In the genomic region with DNA sequence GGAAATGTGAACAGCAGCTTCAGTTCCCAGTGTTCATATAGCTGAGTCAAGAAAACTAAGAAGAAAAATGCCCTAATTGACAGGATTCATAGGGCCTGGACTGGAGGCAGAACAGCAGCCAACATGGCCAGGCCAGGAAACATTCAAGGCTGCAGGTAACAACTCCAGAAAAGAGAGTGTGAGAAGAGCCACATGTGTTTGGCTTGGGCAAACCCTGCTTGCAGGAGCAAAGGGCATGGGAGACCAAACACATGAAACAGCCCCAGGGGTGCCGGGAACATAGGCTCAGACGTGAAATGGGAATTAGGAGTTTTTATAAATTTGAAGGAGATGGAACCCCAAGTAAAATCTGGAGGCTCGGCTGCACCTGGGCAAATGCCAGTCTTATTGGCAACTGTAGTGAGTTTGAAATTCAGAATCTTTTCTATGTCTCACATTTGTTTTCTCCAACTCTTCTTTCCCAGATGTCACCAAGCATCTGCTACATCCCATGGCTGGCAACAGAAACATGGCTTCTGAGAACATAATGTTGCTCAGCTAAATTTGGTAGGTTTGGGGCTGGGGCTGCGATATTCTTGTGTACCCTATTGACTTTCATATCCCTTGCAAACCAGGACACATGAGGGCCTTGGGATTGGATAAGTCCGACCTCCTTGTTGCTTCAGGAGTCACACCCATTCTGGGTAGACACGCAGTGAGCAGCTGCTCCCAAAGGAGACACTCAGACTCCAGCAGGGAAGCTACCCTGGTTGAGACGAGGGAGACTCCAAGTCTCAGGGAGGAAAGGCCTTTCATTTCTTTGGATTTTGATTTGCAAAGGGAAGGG, we compare ENCODE assay signal across 19 cellular contexts.
DNase-seq lines count a peak whose midpoint lies in the region; ATAC-seq, FAIRE-seq and TF ChIP-seq lines count a peak whose summit lies in the region.
"Had no signal": no experiment of that assay in that cellular context is flagged by ENCODE, and none has a peak within 500 bp of the region (broad histone marks: within the 10 kb centered on the region; RNA-seq: fewer than 3 reads in every experiment).

No MANE protein-coding gene starts in this region.

- H3K18ac ChIP-seq in trophoblast cell (ENCODE audit: low read length): no peak overlapping the region

- no peak overlapping the region for H3K23ac ChIP-seq in trophoblast cell (ENCODE audit: low read length)

- DNase-seq in left ventricle myocardium superior (no peak), right atrium auricular region (ENCODE audit: low spot score) (no peak), right cardiac atrium (peak in 1 of 3 donors; percentile 57), trophoblast cell (no peak), aorta (no peak), OCI-M1 (lab: John Stamatoyannopoulos, UW) (no peak), RCC 7860 (ENCODE audit: low spot score) (no peak)
- DNase-seq in activated CD8-positive, alpha-beta memory T cell treated with anti-CD3 and anti-CD28 coated beads for 24 hours: no peak
- DNase-seq: C1 segment of cervical spinal cord, GF-D8, GOT3, NCI-H2029, NCI-H2171, NCI-H748 treated with DMSO at 0.1 percent for 48 hours, PC-3 had no signal

- H3K27ac ChIP-seq in right atrium auricular region: no peak overlapping the region
- no peak overlapping the region for H3K27ac ChIP-seq in right cardiac atrium (ENCODE audit: low read length)
- no peak overlapping the region for H3K27ac ChIP-seq in trophoblast cell (ENCODE audit: low read depth, low read length)
- H3K27ac ChIP-seq in aorta (ENCODE audit: low read depth in 1 of 2, low read length in 2 of 2): no peak overlapping the region

- TF ChIP-seq CTCF in right atrium auricular region (IDR thresholded peaks at IDR 0.05): no peak

- H3K4me2 ChIP-seq in trophoblast cell (ENCODE audit: low read length): no peak overlapping the region

- peaks cover 22% of the 10 kb centered on the region for H3K79me1 ChIP-seq in trophoblast cell (ENCODE audit: low read length)

- ATAC-seq in left ventricle myocardium superior: peak; percentile 50
- peak; percentile 34 to 43 for ATAC-seq in right cardiac atrium
- ATAC-seq in aorta (ENCODE audit: low FRiP score): peak; percentile 42
- ATAC-seq: K562, PC-3 had no signal

- H4K8ac ChIP-seq in trophoblast cell (ENCODE audit: low read depth, low read length): no peak overlapping the region

- H4K91ac ChIP-seq in trophoblast cell (ENCODE audit: low read depth, low read length): peak overlapping the region; percentile 59

- no peak overlapping the region for H2AK5ac ChIP-seq in trophoblast cell (ENCODE audit: low read length)

- H3K9me3 ChIP-seq in right atrium auricular region (no peaks in the 10 kb centered on the region), right cardiac atrium (ENCODE audit: control insufficient read depth, low read length) (no peaks in the 10 kb centered on the region), trophoblast cell (ENCODE audit: insufficient read depth, low read depth, low read length) (no peaks in the 10 kb centered on the region), aorta (ENCODE audit: control insufficient read depth, low read length) (peaks cover 1% of the 10 kb centered on the region)

- H2BK120ac ChIP-seq in trophoblast cell (ENCODE audit: insufficient read depth, low read length, poor library complexity): no peak overlapping the region

- no peaks in the 10 kb centered on the region for H3K27me3 ChIP-seq in right atrium auricular region
- H3K27me3 ChIP-seq in right cardiac atrium (ENCODE audit: control insufficient read depth, insufficient read depth): no peaks in the 10 kb centered on the region
- no peaks in the 10 kb centered on the region for H3K27me3 ChIP-seq in trophoblast cell (ENCODE audit: insufficient read depth, low read length)
- peaks cover 0 to 1% of the 10 kb centered on the region in 2 donors for H3K27me3 ChIP-seq in aorta (ENCODE audit: control insufficient read depth in 1 of 2, insufficient read depth in 2 of 2, low read length in 1 of 2)

- no peak for FAIRE-seq in RCC 7860 (lab: Jason Lieb, UNC)
- FAIRE-seq: A204.1, GM12891, GM18507, K562 had no signal

- H3K36me3 ChIP-seq in right atrium auricular region: no peaks in the 10 kb centered on the region
- H3K36me3 ChIP-seq in trophoblast cell (ENCODE audit: control insufficient read depth in 1 of 2, insufficient read depth in 2 of 2, low read length in 2 of 2): no peaks in the 10 kb centered on the region
- no peaks in the 10 kb centered on the region for H3K36me3 ChIP-seq in aorta (ENCODE audit: control insufficient read depth in 1 of 2, insufficient read depth in 2 of 2, low read length in 1 of 2)

- no peak overlapping the region for H4K12ac ChIP-seq in trophoblast cell (ENCODE audit: low read depth, low read length)

- no peak overlapping the region for H3K9ac ChIP-seq in trophoblast cell (ENCODE audit: low read length)

- H3K4ac ChIP-seq in trophoblast cell (ENCODE audit: low read depth, low read length): no peak overlapping the region

- peak overlapping the region; percentile 92 for H2BK12ac ChIP-seq in trophoblast cell (ENCODE audit: low read length)

- 71% methylated on average over 7 of the region's 7 CpGs for WGBS in right cardiac atrium
- whole genome bisulfite sequencing in trophoblast cell (ENCODE audit: extremely low coverage, insufficient coverage, insufficient read length): no CpG with 5 or more reads among the region's 7 CpGs
- WGBS in aorta, 2 donors: 73 to 79% methylated on average over 7 of the region's 7 CpGs

- peak overlapping the region; percentile 3 for H3K14ac ChIP-seq in trophoblast cell (ENCODE audit: low read length)

- H3K4me3 ChIP-seq in right atrium auricular region (no peak overlapping the region), right cardiac atrium (ENCODE audit: low read length) (no peak overlapping the region), trophoblast cell (ENCODE audit: low read depth, low read length) (no peak overlapping the region), aorta (ENCODE audit: low read length in 2 of 2) (no peak overlapping the region)
- H3K4me3 ChIP-seq: K562 had no signal

- peaks cover 0 to 32% of the 10 kb centered on the region in 2 donors for H3K4me1 ChIP-seq in right atrium auricular region
- H3K4me1 ChIP-seq in right cardiac atrium (ENCODE audit: control insufficient read depth, insufficient read depth, low read length): peaks cover 12% of the 10 kb centered on the region
- H3K4me1 ChIP-seq in trophoblast cell (ENCODE audit: control insufficient read depth in 1 of 2, insufficient read depth in 2 of 2, low read length in 2 of 2): peaks cover 0 to 9% of the 10 kb centered on the region in 2 experiments
- H3K4me1 ChIP-seq in aorta (ENCODE audit: control insufficient read depth in 1 of 2, insufficient read depth in 2 of 2, low read length in 2 of 2): no peaks in the 10 kb centered on the region

- H3K79me2 ChIP-seq in trophoblast cell (ENCODE audit: control insufficient read depth, insufficient read depth, low read length, poor library complexity): peaks cover 1% of the 10 kb centered on the region

- no peak overlapping the region for H2AFZ ChIP-seq in trophoblast cell (ENCODE audit: insufficient read depth, low read length, poor library complexity)

- intact Hi-C loops in left ventricle myocardium superior (cut with micrococcal nuclease) (no loop called here), right cardiac atrium (cut with DNase I) (no loop called here), aorta (cut with DNase I) (no loop called here)

- H2BK5ac ChIP-seq in trophoblast cell (ENCODE audit: low read depth, low read length, poor library complexity): no peak overlapping the region
